14 cellular contexts compared by ENCODE assay signal in the genomic region with DNA sequence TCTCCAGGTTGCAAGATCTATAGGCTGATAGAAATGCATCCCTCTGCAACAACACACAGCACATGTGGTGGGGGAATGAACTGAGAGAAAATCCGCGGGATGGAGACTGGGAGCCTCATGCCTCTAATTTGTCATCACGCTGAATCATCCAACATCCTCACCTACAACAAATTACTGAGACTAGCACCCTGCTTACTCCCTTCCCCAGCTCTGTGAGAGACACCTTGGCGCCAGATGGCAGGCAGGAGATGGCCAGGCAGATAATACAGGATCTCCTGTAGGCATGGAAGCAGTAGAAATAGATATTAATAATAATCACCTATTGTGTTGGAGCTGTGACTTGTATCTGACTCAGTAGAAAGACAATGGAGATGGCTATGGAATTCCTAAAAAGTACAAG.
"Had no signal": no experiment of that assay in that cellular context is flagged by ENCODE, and none has a peak within 500 bp of the region (broad histone marks: within the 10 kb centered on the region; RNA-seq: fewer than 3 reads in every experiment).

No MANE protein-coding gene starts in this region.

- H3K27ac Mint-ChIP-seq: activated T-helper 2 cell treated with anti-CD3 and anti-CD28 coated beads, Interferon-gamma antibody, Interleukin-2, Interleukin-4, amounts not matched to agents 10 μg/mL and 5 μg/mL and 100 μg/mL, durations not matched to agents 14 hours and 24 hours and 36 hours had no signal

- H3K27ac ChIP-seq: brain microvascular endothelial cell, sigmoid colon, suprapubic skin, upper lobe of left lung had no signal

- H3K4me3 ChIP-seq: sigmoid colon, suprapubic skin, upper lobe of left lung had no signal

- H3K36me3 ChIP-seq: brain microvascular endothelial cell, sigmoid colon, suprapubic skin, upper lobe of left lung had no signal

- H3K4me1 ChIP-seq: suprapubic skin, upper lobe of left lung had no signal

- H3K27me3 ChIP-seq: brain microvascular endothelial cell, sigmoid colon, suprapubic skin, upper lobe of left lung had no signal

- DNase-seq: activated CD4-positive, alpha-beta T cell treated with anti-CD3 and anti-CD28 coated beads, Interleukin-2, amount 50 U/mL, for 1 hour; activated naive CD4-positive, alpha-beta T cell treated with anti-CD3 and anti-CD28 coated beads, Interleukin-2, amount 50 U/mL, for 16 hours; activated T-cell treated with anti-CD3 and anti-CD28 coated beads for 4 hours; amniotic stem cell; brain microvascular endothelial cell; glutamatergic neuron; sigmoid colon; stimulated activated CD4-positive, alpha-beta T cell treated with anti-CD3 and anti-CD28 coated beads, Interleukin-12 subunit alpha, Interleukin-12 subunit beta, amount 100 ng/mL, for 4 hours; stimulated activated naive CD4-positive, alpha-beta T cell treated with Interleukin-2 at 50 U/mL for 16 hours; T-helper 2 cell; upper lobe of left lung had no signal

- H3K9me3 ChIP-seq: sigmoid colon, suprapubic skin, upper lobe of left lung had no signal

- FAIRE-seq: TTC549 had no signal
